ENCODE assay signal across 8 cellular contexts in genomic region chr2:229921892-229922448, GRCh38. TPM values are rescaled to one million over a fixed set of nuclear protein-coding genes. Genes with fewer than 3 reads are reported as not detected.
A peak's percentile ranks its signal among the peaks of the same experiment; 100 is the strongest.
DNase-seq lines count a peak whose midpoint lies in the region; ATAC-seq, FAIRE-seq and TF ChIP-seq lines count a peak whose summit lies in the region.

TRIP12 (minus strand) TSS chr2:229922009; CDS start chr2:229880079, 41,930 bp downstream.

- H3K36me3 Mint-ChIP-seq in activated CD4-positive, alpha-beta T cell treated with anti-CD3 and anti-CD28 coated beads, Interleukin-2, amount 10 ng/mL, durations not matched to agents 7 days and 5 days (ENCODE audit: low read depth), result peaks cover 32% of the 10 kb centered on the region

- H3K4me1 ChIP-seq in BE2C, result 0 out of 2 replicates have a peak, but pooled peaks cover 3% of the 10 kb centered on the region

- no peaks in the 10 kb centered on the region for H3K27me3 ChIP-seq in BE2C

- peaks cover 17% of the 10 kb centered on the region for H3K36me3 ChIP-seq in BE2C

- CTCF ChIA-PET in activated CD4-positive, alpha-beta T cell treated with anti-CD3 and anti-CD28 coated beads, Interleukin-2, amount 10 ng/mL, durations not matched to agents 7 days and 5 days (lab: Charles Lee), result interaction anchor here (0.7 to 1.1 kb wide), 4 partner anchors 11 to 247 kb away, joined by 3 to 7 read pairs (median 3); no protein-coding TSS in a partner anchor

- ATAC-seq in HG03457 (IDR thresholded peaks at IDR 0.05; ENCODE audit: unreplicated experiment) (peak; percentile 54), left lobe of liver (peak; percentile 89)

- FAIRE-seq in GM19239 (lab: Jason Lieb, UNC), result no peak

- no peak for TF ChIP-seq CTCF in BE2C (IDR thresholded peaks at IDR 0.05; ENCODE audit: low read depth, low read length)

- peak within 1 kb of the TSS; percentile 99 for H3K4me3 Mint-ChIP-seq in activated CD4-positive, alpha-beta T cell treated with anti-CD3 and anti-CD28 coated beads, Interleukin-2, amount 10 ng/mL, durations not matched to agents 7 days and 5 days

- H3K27me3 Mint-ChIP-seq in activated CD4-positive, alpha-beta T cell treated with anti-CD3 and anti-CD28 coated beads, Interleukin-2, amount 10 ng/mL, durations not matched to agents 7 days and 5 days, result no peaks in the 10 kb centered on the region

- peaks cover 48% of the 10 kb centered on the region for H3K4me1 Mint-ChIP-seq in activated CD4-positive, alpha-beta T cell treated with anti-CD3 and anti-CD28 coated beads, Interleukin-2, amount 10 ng/mL, durations not matched to agents 7 days and 5 days

- H3K27ac Mint-ChIP-seq in activated CD4-positive, alpha-beta T cell treated with anti-CD3 and anti-CD28 coated beads, Interleukin-2, amount 10 ng/mL, durations not matched to agents 7 days and 5 days, result peak within 1 kb of the TSS; percentile 98

- no peaks in the 10 kb centered on the region for H3K9me3 ChIP-seq in BE2C

- POLR2A ChIA-PET in activated CD4-positive, alpha-beta T cell treated with anti-CD3 and anti-CD28 coated beads, Interleukin-2, amount 10 ng/mL, durations not matched to agents 7 days and 5 days (lab: Charles Lee), result interaction anchor here (0.6 kb wide), 1 partner anchor 152 kb away, joined by 3 read pairs; no protein-coding TSS in a partner anchor

- no peaks in the 10 kb centered on the region for H3K9me3 Mint-ChIP-seq in activated CD4-positive, alpha-beta T cell treated with anti-CD3 and anti-CD28 coated beads, Interleukin-2, amount 10 ng/mL, durations not matched to agents 7 days and 5 days

- H3K4me3 ChIP-seq in BE2C (ENCODE audit: low read depth, low read length), result peak within 1 kb of the TSS; percentile 83

- DNase-seq in BE2C (peak; percentile 93), GM19239 (ENCODE audit: insufficient read length, low spot score) (peak; percentile 75), NCI-H526 treated with DMSO at 0.1 percent for 48 hours (lab: John Stamatoyannopoulos, UW) (peak; percentile 90), dedifferentiated amniotic fluid mesenchymal stem cell (ENCODE audit: extremely low spot score) (peak; percentile 90), left lobe of liver (ENCODE audit: low spot score) (peak; percentile 95)
- DNase-seq in activated CD4-positive, alpha-beta T cell treated with anti-CD3 and anti-CD28 coated beads, Interleukin-2, amount 10 ng/mL, durations not matched to agents 7 days and 5 days, result peak; percentile 91
- peak; percentile 80 for DNase-seq in stimulated activated CD4-positive, alpha-beta T cell treated with anti-CD3 and anti-CD28 coated beads, Interleukin-2, amount 100 ng/mL, for 4 hours (ENCODE audit: low read depth)

RNA-seq across cellular contexts. Expression of gene TRIP12, which starts in this region (rescaled TPM):
- 47.6 TPM for polyA plus RNA-seq in BE2C (2012; ENCODE audit: insufficient read depth, insufficient read length, low read depth)
- 100 to 1,000 TPM; 232 to 296 TPM for total RNA-seq in activated CD4-positive, alpha-beta T cell treated with anti-CD3 and anti-CD28 coated beads, Interleukin-2, amount 10 ng/mL, durations not matched to agents 7 days and 5 days
- total RNA-seq in left lobe of liver, result 79.9 TPM

Comparison
In these comparisons a context has a peak if more than half of its experiments do, and no peak if none do; other contexts are left out.
1. Peak in every context shown above with its lines: DNase-seq, ATAC-seq and H3K4me3 ChIP-seq.